Comparison of ENCODE assay signal across 11 cellular contexts in genomic region chr1:64476251-64476952, GRCh38. TPM values are rescaled to one million over a fixed set of nuclear protein-coding genes. Genes with fewer than 3 reads are reported as not detected.
DNase-seq lines count a peak whose midpoint lies in the region; ATAC-seq and TF ChIP-seq lines count a peak whose summit lies in the region.
"Had no signal": no experiment of that assay in that cellular context is flagged by ENCODE, and none has a peak within 500 bp of the region (broad histone marks: within the 10 kb centered on the region; RNA-seq: fewer than 3 reads in every experiment).

No MANE protein-coding gene starts in this region.

- peak overlapping the region in 3 of 4 donors; percentile 17 to 29 (median 25) for H3K27ac ChIP-seq in gastroesophageal sphincter
- H3K27ac ChIP-seq in psoas muscle = peak overlapping the region; percentile 48
- H3K27ac ChIP-seq in WERI-Rb-1 = no peak overlapping the region

- ATAC-seq in WTC11 (no peak), gastroesophageal sphincter (peak; percentile 55), psoas muscle (peak; percentile 51 to 84 (median 72))

- H3K4me1 Mint-ChIP-seq in WTC11 = peaks cover 72% of the 10 kb centered on the region

- POLR2A ChIA-PET in WTC11 (lab: Charles Lee) = no interaction called here

- H3K4me1 ChIP-seq in gastroesophageal sphincter (peaks cover 4 to 79% (median 4%) of the 10 kb centered on the region in 3 donors), psoas muscle (peaks cover 21% of the 10 kb centered on the region)

- intact Hi-C loops in psoas muscle (cut with DNase I) = loop anchor here in 1 of 2 donors (10.0 kb wide), 2 partner anchors 212 to 358 kb away; no protein-coding TSS in a partner anchor

- no peak for TF ChIP-seq EP300 in gastroesophageal sphincter (IDR thresholded peaks at IDR 0.05)

- H3K36me3 ChIP-seq in gastroesophageal sphincter = no peaks in the 10 kb centered on the region
- no peaks in the 10 kb centered on the region for H3K36me3 ChIP-seq in psoas muscle (ENCODE audit: insufficient read depth in 1 of 2, low read depth in 1 of 2)
- no peaks in the 10 kb centered on the region for H3K36me3 ChIP-seq in WERI-Rb-1

- H3K9me3 ChIP-seq in gastroesophageal sphincter (no peaks in the 10 kb centered on the region), psoas muscle (no peaks in the 10 kb centered on the region), WERI-Rb-1 (ENCODE audit: severe bottlenecking) (no peaks in the 10 kb centered on the region)

- no peak overlapping the region for H3K4me3 Mint-ChIP-seq in WTC11

- H3K4me3 ChIP-seq in gastroesophageal sphincter = no peak overlapping the region
- H3K4me3 ChIP-seq in psoas muscle = no peak overlapping the region
- no peak overlapping the region for H3K4me3 ChIP-seq in WERI-Rb-1 (ENCODE audit: low read depth, low read length)

- no peaks in the 10 kb centered on the region for H3K27me3 Mint-ChIP-seq in WTC11 (ENCODE audit: low read depth)

- TF ChIP-seq CTCF in WTC11 (IDR thresholded peaks at IDR 0.05) (no peak), gastroesophageal sphincter (IDR thresholded peaks at IDR 0.05) (no peak), psoas muscle (IDR thresholded peaks at IDR 0.05) (no peak), WERI-Rb-1 (IDR thresholded peaks at IDR 0.05; ENCODE audit: low read depth, low read length) (no peak)

- 48 to 52% methylated on average over 4 of the region's 4 CpGs for WGBS in gastroesophageal sphincter (ENCODE audit: low coverage in 1 of 2), 2 donors
- 68 to 72% (median 70%) methylated on average over 4 of the region's 4 CpGs for WGBS in psoas muscle, 3 donors

- peaks cover 2% of the 10 kb centered on the region; the same call in 1 of the 2 replicates for H3K36me3 Mint-ChIP-seq in WTC11

- CTCF ChIA-PET in WTC11 (lab: Charles Lee) = no interaction called here

- H3K9me3 Mint-ChIP-seq in WTC11 = no peaks in the 10 kb centered on the region

- DNase-seq in EH (ENCODE audit: low read depth) (peak; percentile 94), WTC11 (ENCODE audit: low spot score) (no peak), psoas muscle (no peak), ecto neural progenitor cell (ENCODE audit: low spot score) (no peak), UCSD-AML1 (lab: John Stamatoyannopoulos, UW; ENCODE audit: unreplicated experiment) (no peak), WERI-Rb-1 (no peak), cerebellar nuclear complex (lab: John Stamatoyannopoulos, UW) (no peak)
- DNase-seq: activated effector memory CD4-positive, alpha-beta T cell treated with anti-CD3 and anti-CD28 coated beads, Interleukin-2, amount 50 U/mL, for 16 hours; Kasumi-1; stimulated activated CD4-positive, alpha-beta T cell treated with anti-CD3 and anti-CD28 coated beads, Interleukin-4, amount 100 ng/mL, for 4 hours had no signal

- H3K27me3 ChIP-seq in gastroesophageal sphincter (peaks cover 1% of the 10 kb centered on the region), psoas muscle (ENCODE audit: insufficient read depth in 3 of 3, low read length in 2 of 3) (no peaks in the 10 kb centered on the region), WERI-Rb-1 (ENCODE audit: insufficient read depth, low read depth, severe bottlenecking) (no peaks in the 10 kb centered on the region)

- TF ChIP-seq POLR2A in gastroesophageal sphincter (IDR thresholded peaks at IDR 0.05) = no peak

- peak overlapping the region; percentile 5; the same call in 1 of the 2 replicates for H3K27ac Mint-ChIP-seq in WTC11

TF ChIP-seq in WTC11, 78 proteins besides CTCF, POLR2A, EP300 and RAD21:
- TF ChIP-seq ATF3 (CRISPR knock-in tag; conservative IDR thresholded peaks at IDR 0.05) (no peak), JUN (CRISPR knock-in tag; IDR thresholded peaks at IDR 0.05) (no peak), E2F4 (CRISPR knock-in tag; IDR thresholded peaks at IDR 0.05; ENCODE audit: borderline replicate concordance, low read depth) (no peak), PREB (CRISPR knock-in tag; IDR thresholded peaks at IDR 0.05; ENCODE audit: borderline replicate concordance) (no peak), NFATC4 (CRISPR knock-in tag; IDR thresholded peaks at IDR 0.05) (no peak), STAT6 (CRISPR knock-in tag; conservative IDR thresholded peaks at IDR 0.05; ENCODE audit: low read depth) (no peak), ZBTB21 (CRISPR knock-in tag; IDR thresholded peaks at IDR 0.05; ENCODE audit: borderline replicate concordance) (no peak)

RNA-seq across cellular contexts. Expression of gene CACHD1, which starts 6.5 kb away (rescaled TPM):
- total RNA-seq in WTC11 (2021) (26.3 to 34.4 TPM (median 34.4 TPM) in 3 replicates), gastroesophageal sphincter (10 to 100 TPM in 2 of 4 donors, 1 to 10 TPM in 2; 7.7 to 20.1 (median 9.8) TPM), psoas muscle (1 to 10 TPM; 2.1 to 5.8 (median 4.1) TPM)
- 1 to 10 TPM; 1.1 to 1.4 (median 1.1) TPM for polyA plus RNA-seq in psoas muscle
